ENCODE assay signal across 1 cellular context in genomic region chr19:9406798-9407352, GRCh38.
TF ChIP-seq lines count a peak whose summit lies in the region.

No MANE protein-coding gene starts in this region.

TF ChIP-seq in HepG2, 621 proteins besides CTCF, POLR2A, EP300 and RAD21 (continued from another document):
- TF ChIP-seq ZUFSP (CRISPR knock-in tag; IDR thresholded peaks at IDR 0.05; ENCODE audit: borderline replicate concordance) (no peak), SCMH1 (CRISPR knock-in tag; IDR thresholded peaks at IDR 0.05; ENCODE audit: borderline replicate concordance) (no peak), ZNF878 (CRISPR knock-in tag; IDR thresholded peaks at IDR 0.05) (no peak)
